In the genomic region with DNA sequence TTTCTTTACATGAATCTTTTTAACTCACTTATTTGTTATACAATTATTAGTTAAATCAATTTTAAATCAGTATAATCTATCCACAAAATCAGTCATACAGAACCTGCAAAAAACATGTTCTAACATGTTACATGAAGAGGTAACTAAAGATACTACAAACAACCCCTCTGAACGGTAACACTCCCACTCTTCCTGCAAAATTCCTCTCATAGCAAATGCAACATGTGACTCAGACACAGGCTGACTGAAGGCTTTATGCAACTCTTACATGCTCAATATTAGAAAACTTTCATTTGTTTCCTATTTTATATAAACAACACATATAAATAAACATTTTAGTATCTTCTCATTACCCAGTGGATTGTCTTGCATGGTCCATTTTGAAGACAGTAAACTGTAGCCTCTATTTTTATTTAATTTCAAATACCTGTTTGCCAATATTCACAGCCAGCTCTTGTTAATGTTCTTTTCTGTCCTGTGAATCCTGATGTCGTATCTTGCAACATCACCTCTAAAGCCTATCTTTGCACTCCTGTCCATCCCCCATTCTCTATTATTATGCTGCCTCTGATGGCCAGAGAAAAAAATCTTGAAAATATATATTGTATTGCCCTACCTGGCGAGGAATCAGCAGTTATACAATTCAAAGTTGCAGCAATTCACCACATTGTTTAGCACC, we compare ENCODE assay signal across 16 cellular contexts.
DNase-seq lines count a peak whose midpoint lies in the region; ATAC-seq and TF ChIP-seq lines count a peak whose summit lies in the region.
"Had no signal": no experiment of that assay in that cellular context is flagged by ENCODE, and none has a peak within 500 bp of the region (broad histone marks: within the 10 kb centered on the region; RNA-seq: fewer than 3 reads in every experiment).

No MANE protein-coding gene starts in this region.

- DNase-seq in SK-N-SH (no peak), dermis microvascular lymphatic vessel endothelial cell (ENCODE audit: low read depth in 2 of 2) (peak; percentile 10 to 11), kidney tubule cell (ENCODE audit: low spot score) (peak; percentile 20), NCI-H2081 treated with DMSO at 0.1 percent for 48 hours (lab: John Stamatoyannopoulos, UW) (no peak), HPDE6-E6E7 (ENCODE audit: extremely low spot score) (no peak)
- DNase-seq in effector CD8-positive, alpha-beta T cell (lab: John Stamatoyannopoulos, UW) = no peak
- DNase-seq: activated CD8-positive, alpha-beta memory T cell treated with anti-CD3 and anti-CD28 coated beads for 24 hours; central memory CD4-positive, alpha-beta T cell; COR-L47; KG1; NCI-H187; NCI-H69; SIG-M5 had no signal

- H3K9me3 ChIP-seq in SK-N-SH = no peaks in the 10 kb centered on the region

- no peaks in the 10 kb centered on the region; the same call in 1 of the 2 replicates for H3K27me3 ChIP-seq in SK-N-SH (ENCODE audit: insufficient read depth)

- no peaks in the 10 kb centered on the region for H3F3A ChIP-seq in SK-N-SH (replicated peaks; ENCODE audit: insufficient read depth)

- H3K9ac ChIP-seq in SK-N-SH = no peak overlapping the region

- H3K36me3 ChIP-seq in SK-N-SH (replicated peaks in 1 of 2; ENCODE audit: control insufficient read depth in 1 of 2, insufficient read depth in 2 of 2, low read length in 1 of 2) = no peaks in the 10 kb centered on the region

- H3K4me1 Mint-ChIP-seq in stimulated activated memory B cell treated with anti-CD40 and anti-IgM and Interleukin-4, amounts not matched to agents 10 μg/mL and 1 μg/mL and 100 μg/mL, for 72 hours = peaks cover 8% of the 10 kb centered on the region

- CTCF ChIA-PET in SK-N-SH (lab: Yijun Ruan, JAX) = no interaction called here

- H2AFZ ChIP-seq in SK-N-SH (ENCODE audit: low read depth) = peak overlapping the region; percentile 72; the same call in 1 of the 2 replicates

- H3K4me3 ChIP-seq in SK-N-SH (ENCODE audit: low read depth in 2 of 2, low read length in 1 of 2) = peak overlapping the region in 1 of 2 experiments; percentile 14; a peak in 1 of 4 replicates

- no peak overlapping the region for H3K4me3 Mint-ChIP-seq in stimulated activated memory B cell treated with anti-CD40 and anti-IgM and Interleukin-4, amounts not matched to agents 10 μg/mL and 1 μg/mL and 100 μg/mL, for 72 hours

- ATAC-seq in SK-N-SH treated with all-trans-retinoic acid at 6 μM for 48 hours = no peak
- ATAC-seq in stimulated activated memory B cell treated with anti-CD40 and anti-IgM and Interleukin-4, amounts not matched to agents 10 μg/mL and 1 μg/mL and 100 μg/mL, for 72 hours = no peak

- no peaks in the 10 kb centered on the region for H3K9me3 Mint-ChIP-seq in stimulated activated memory B cell treated with anti-CD40 and anti-IgM and Interleukin-4, amounts not matched to agents 10 μg/mL and 1 μg/mL and 100 μg/mL, for 72 hours

- H3K27ac Mint-ChIP-seq in stimulated activated memory B cell treated with anti-CD40 and anti-IgM and Interleukin-4, amounts not matched to agents 10 μg/mL and 1 μg/mL and 100 μg/mL, for 72 hours = peak overlapping the region; percentile 55

- POLR2A ChIA-PET in SK-N-SH (lab: Yijun Ruan, JAX) = no interaction called here

- no peak for TF ChIP-seq CTCF in SK-N-SH (IDR thresholded peaks at IDR 0.05)

- TF ChIP-seq RAD21 in SK-N-SH (IDR thresholded peaks at IDR 0.05; ENCODE audit: low read length) = no peak

- H3K9me2 ChIP-seq in SK-N-SH = no peaks in the 10 kb centered on the region

- H3K36me3 Mint-ChIP-seq in stimulated activated memory B cell treated with anti-CD40 and anti-IgM and Interleukin-4, amounts not matched to agents 10 μg/mL and 1 μg/mL and 100 μg/mL, for 72 hours = no peaks in the 10 kb centered on the region

- peaks cover 22% of the 10 kb centered on the region for H3K27me3 Mint-ChIP-seq in stimulated activated memory B cell treated with anti-CD40 and anti-IgM and Interleukin-4, amounts not matched to agents 10 μg/mL and 1 μg/mL and 100 μg/mL, for 72 hours

- no peak overlapping the region for H3K27ac ChIP-seq in SK-N-SH (ENCODE audit: low read depth in 2 of 2, low read length in 1 of 2)
- H3K27ac ChIP-seq: 22Rv1 had no signal

- H3K4me2 ChIP-seq in SK-N-SH = peak overlapping the region; percentile 49; the same call in 1 of the 2 replicates

- no peaks in the 10 kb centered on the region for H4K20me1 ChIP-seq in SK-N-SH (ENCODE audit: insufficient read depth)

- 1% methylated on average over 3 of the region's 3 CpGs for WGBS in SK-N-SH (ENCODE audit: low lambda C conversion rate)

- H3K4me1 ChIP-seq in SK-N-SH (ENCODE audit: control insufficient read depth in 1 of 2, insufficient read depth in 2 of 2, low read depth in 1 of 2, low read length in 1 of 2) = no peaks in the 10 kb centered on the region

- TF ChIP-seq EP300 in SK-N-SH (IDR thresholded peaks at IDR 0.05; ENCODE audit: borderline replicate concordance in 1 of 2, low read depth in 1 of 2, low read length in 1 of 2) = no peak

- no peaks in the 10 kb centered on the region for H3K79me2 ChIP-seq in SK-N-SH (ENCODE audit: insufficient read depth)

TF ChIP-seq in SK-N-SH, 30 proteins besides CTCF, POLR2A, EP300 and RAD21 (continues in another document):
- TF ChIP-seq GATA2 (CRISPR knock-in tag; IDR thresholded peaks at IDR 0.05) (no peak), SIN3A (IDR thresholded peaks at IDR 0.05; ENCODE audit: borderline replicate concordance, low read depth, low read length) (no peak), FOXJ3 (CRISPR knock-in tag; IDR thresholded peaks at IDR 0.05) (no peak), SMC3 (IDR thresholded peaks at IDR 0.05; ENCODE audit: low read depth, low read length) (no peak), ELF1 (IDR thresholded peaks at IDR 0.05) (no peak), POLR2AphosphoS5 (IDR thresholded peaks at IDR 0.05; ENCODE audit: low read depth, low read length) (no peak), RCOR1 (IDR thresholded peaks at IDR 0.05; ENCODE audit: low read length) (no peak), GABPA (IDR thresholded peaks at IDR 0.05; ENCODE audit: low read depth) (no peak), MXI1 (IDR thresholded peaks at IDR 0.05; ENCODE audit: low read depth, low read length) (no peak), EZH2phosphoT487 (IDR thresholded peaks at IDR 0.05; ENCODE audit: borderline replicate concordance, low read depth) (no peak), NFIC (IDR thresholded peaks at IDR 0.05; ENCODE audit: borderline replicate concordance) (no peak), FOXM1 (IDR thresholded peaks at IDR 0.05; ENCODE audit: low read depth) (no peak), JUND (IDR thresholded peaks at IDR 0.05) (no peak), RFX5 (IDR thresholded peaks at IDR 0.05; ENCODE audit: low read length) (no peak), NRF1 (IDR thresholded peaks at IDR 0.05; ENCODE audit: low read depth, low read length) (no peak), TCF12 (IDR thresholded peaks at IDR 0.05) (no peak), TEAD4 (IDR thresholded peaks at IDR 0.05; ENCODE audit: borderline replicate concordance, insufficient read depth) (no peak)
- TF ChIP-seq, protein P1, sequence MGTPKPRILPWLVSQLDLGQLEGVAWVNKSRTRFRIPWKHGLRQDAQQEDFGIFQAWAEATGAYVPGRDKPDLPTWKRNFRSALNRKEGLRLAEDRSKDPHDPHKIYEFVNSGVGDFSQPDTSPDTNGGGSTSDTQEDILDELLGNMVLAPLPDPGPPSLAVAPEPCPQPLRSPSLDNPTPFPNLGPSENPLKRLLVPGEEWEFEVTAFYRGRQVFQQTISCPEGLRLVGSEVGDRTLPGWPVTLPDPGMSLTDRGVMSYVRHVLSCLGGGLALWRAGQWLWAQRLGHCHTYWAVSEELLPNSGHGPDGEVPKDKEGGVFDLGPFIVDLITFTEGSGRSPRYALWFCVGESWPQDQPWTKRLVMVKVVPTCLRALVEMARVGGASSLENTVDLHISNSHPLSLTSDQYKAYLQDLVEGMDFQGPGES (IDR thresholded peaks at IDR 0.05; ENCODE audit: low read depth, low read length) = no peak

TF ChIP-seq in SK-N-SH treated with all-trans-retinoic acid at 6 μM for 48 hours, 23 proteins besides CTCF, POLR2A, EP300 and RAD21 (continues in another document):
- TF ChIP-seq CREB5 (CRISPR knock-in tag; IDR thresholded peaks at IDR 0.05; ENCODE audit: low read depth) (no peak), ZFP30 (CRISPR knock-in tag; IDR thresholded peaks at IDR 0.05) (no peak), ZNF8 (CRISPR knock-in tag; IDR thresholded peaks at IDR 0.05) (no peak), POU6F1 (CRISPR knock-in tag; IDR thresholded peaks at IDR 0.05; ENCODE audit: borderline replicate concordance, low read depth) (no peak), ZNF565 (CRISPR knock-in tag; conservative IDR thresholded peaks at IDR 0.05; ENCODE audit: low read depth) (no peak)

Comparison
In these comparisons a context has a peak if more than half of its experiments do, and no peak if none do; other contexts are left out.
1. DNase-seq: peak in dermis microvascular lymphatic vessel endothelial cell (2 of 2) and kidney tubule cell (single experiment); none in SK-N-SH (single experiment), effector CD8-positive, alpha-beta T cell (single experiment), NCI-H2081 treated with DMSO at 0.1 percent for 48 hours (single experiment) and HPDE6-E6E7 (single experiment).